In genomic region chr2:118942012-118942411, GRCh38 we compare ENCODE assay signal across 13 cellular contexts. TPM values are rescaled to one million over a fixed set of nuclear protein-coding genes. Genes with fewer than 3 reads are reported as not detected.
A peak's percentile ranks its signal among the peaks of the same experiment; 100 is the strongest.
DNase-seq lines count a peak whose midpoint lies in the region; FAIRE-seq and TF ChIP-seq lines count a peak whose summit lies in the region.
"Had no signal": no experiment of that assay in that cellular context is flagged by ENCODE, and none has a peak within 500 bp of the region (broad histone marks: within the 10 kb centered on the region; RNA-seq: fewer than 3 reads in every experiment).

TSS of gene MARCO (plus strand) at chr2:118942194. CDS start at chr2:118942301, 107 bp downstream.

- H3K9me2 ChIP-seq in PC-9 (ENCODE audit: insufficient read depth) = no peaks in the 10 kb centered on the region

- H3K27ac ChIP-seq in PC-9 = peak within 1 kb of the TSS; percentile 74
- H3K27ac ChIP-seq in tibial nerve = no peak within 1 kb of the TSS
- H3K27ac ChIP-seq: BLaER1 had no signal

- H3K36me3 ChIP-seq in PC-9 (ENCODE audit: low read depth) (no peaks in the 10 kb centered on the region), tibial nerve (no peaks in the 10 kb centered on the region)
- H3K36me3 ChIP-seq: BLaER1 had no signal

- FAIRE-seq in GM12892 (lab: Jason Lieb, UNC) = no peak

- POLR2A ChIA-PET in PC-9 (lab: Charles Lee; ENCODE audit: unreplicated experiment) (no interaction called here), MCF 10A (lab: Yijun Ruan, JAX) (no interaction called here)

- H3K4me1 ChIP-seq in PC-9 (replicated peaks; ENCODE audit: insufficient read depth) (peaks cover 22% of the 10 kb centered on the region), tibial nerve (no peaks in the 10 kb centered on the region)

- H3K9me3 ChIP-seq in PC-9 (ENCODE audit: insufficient read depth, low read depth) (no peaks in the 10 kb centered on the region), tibial nerve (no peaks in the 10 kb centered on the region)
- H3K9me3 ChIP-seq: BLaER1 had no signal

- no peaks in the 10 kb centered on the region for H3K9me3 Mint-ChIP-seq in dendritic cell treated with granulocyte-macrophage colony-stimulating factor and Interleukin-4, amounts not matched to agents 40 ng/mL and 50 ng/mL, for 4 days
- H3K9me3 Mint-ChIP-seq in MCF 10A (ENCODE audit: unreplicated experiment) = no peaks in the 10 kb centered on the region

- intact Hi-C loops in PC-9 (cut with micrococcal nuclease; ENCODE audit: unreplicated experiment) = no loop called here
- intact Hi-C loops in dendritic cell treated with granulocyte-macrophage colony-stimulating factor and Interleukin-4, amounts not matched to agents 40 ng/mL and 50 ng/mL, for 4 days (cut with micrococcal nuclease) = no loop called here
- intact Hi-C loops in MCF 10A (cut with micrococcal nuclease) = no loop called here

- TF ChIP-seq CTCF in PC-9 (conservative IDR thresholded peaks at IDR 0.05) (no peak), tibial nerve (IDR thresholded peaks at IDR 0.05) (no peak), MCF 10A (IDR thresholded peaks at IDR 0.05; ENCODE audit: unreplicated experiment) (no peak)

- BruUV-seq in PC-9 (replicated peaks; lab: Mats Ljungman, UMichigan) (no TSS peak), MCF 10A (replicated peaks; lab: Mats Ljungman, UMichigan) (no TSS peak)

- no peaks in the 10 kb centered on the region for H3K27me3 ChIP-seq in PC-9 (ENCODE audit: insufficient read depth, low read depth)
- H3K27me3 ChIP-seq in tibial nerve = no peaks in the 10 kb centered on the region
- H3K27me3 ChIP-seq: BLaER1 had no signal

- no peaks in the 10 kb centered on the region for H3K27me3 Mint-ChIP-seq in dendritic cell treated with granulocyte-macrophage colony-stimulating factor and Interleukin-4, amounts not matched to agents 40 ng/mL and 50 ng/mL, for 4 days
- H3K27me3 Mint-ChIP-seq in MCF 10A (ENCODE audit: insufficient read depth, unreplicated experiment) = peaks cover 28% of the 10 kb centered on the region

- H3K36me3 Mint-ChIP-seq in dendritic cell treated with granulocyte-macrophage colony-stimulating factor and Interleukin-4, amounts not matched to agents 40 ng/mL and 50 ng/mL, for 4 days (ENCODE audit: low read depth) = no peaks in the 10 kb centered on the region
- H3K36me3 Mint-ChIP-seq in MCF 10A (ENCODE audit: insufficient read depth, unreplicated experiment) = no peaks in the 10 kb centered on the region

- TF ChIP-seq EP300 in tibial nerve (IDR thresholded peaks at IDR 0.05) = peak in 1 of 2 donors; percentile 60

- H3K4me1 Mint-ChIP-seq in dendritic cell treated with granulocyte-macrophage colony-stimulating factor and Interleukin-4, amounts not matched to agents 40 ng/mL and 50 ng/mL, for 4 days (ENCODE audit: low read depth) = peaks cover 42% of the 10 kb centered on the region
- H3K4me1 Mint-ChIP-seq in MCF 10A (ENCODE audit: insufficient read depth, unreplicated experiment) = peaks cover 9% of the 10 kb centered on the region

- H3K4me3 ChIP-seq in PC-9 (no peak within 1 kb of the TSS), tibial nerve (no peak within 1 kb of the TSS)
- H3K4me3 ChIP-seq: BLaER1 had no signal

- WGBS in tibial nerve, 2 donors = 74% methylated on average over 8 of the region's 8 CpGs

- H3K4me3 Mint-ChIP-seq in dendritic cell treated with granulocyte-macrophage colony-stimulating factor and Interleukin-4, amounts not matched to agents 40 ng/mL and 50 ng/mL, for 4 days = peak within 1 kb of the TSS; percentile 59
- no peak within 1 kb of the TSS for H3K4me3 Mint-ChIP-seq in MCF 10A (ENCODE audit: unreplicated experiment)

- H3K27ac Mint-ChIP-seq in dendritic cell treated with granulocyte-macrophage colony-stimulating factor and Interleukin-4, amounts not matched to agents 40 ng/mL and 50 ng/mL, for 4 days = peak within 1 kb of the TSS; percentile 73
- no peak within 1 kb of the TSS for H3K27ac Mint-ChIP-seq in MCF 10A (ENCODE audit: low read depth, unreplicated experiment)

- H3K4me2 ChIP-seq in PC-9 = peak within 1 kb of the TSS; percentile 50

- TF ChIP-seq POLR2A in tibial nerve (IDR thresholded peaks at IDR 0.05) (no peak), GM12892 (IDR thresholded peaks at IDR 0.05; ENCODE audit: low read depth, low read length) (no peak)

- DNase-seq in PC-9 (no peak), mesenteric fat pad (ENCODE audit: low spot score) (no peak), tibial nerve (ENCODE audit: low spot score in 2 of 2) (no peak), MCF 10A (ENCODE audit: unreplicated experiment) (no peak), GM12892 (ENCODE audit: insufficient read length) (no peak), Ammon's horn (ENCODE audit: low spot score) (no peak)
- DNase-seq: GOT3, NCI-H187 treated with DMSO at 0.1 percent for 48 hours, NCI-H446, NCI-H774, SHP77 had no signal

- H3K79me2 ChIP-seq in PC-9 (ENCODE audit: low read depth) = no peaks in the 10 kb centered on the region

- CTCF ChIA-PET in PC-9 (lab: Charles Lee) = no interaction called here
- CTCF ChIA-PET in MCF 10A (lab: Yijun Ruan, JAX) = interaction anchor here (0.6 kb wide), 1 partner anchor 316 kb away, joined by 3 read pairs; no protein-coding TSS in a partner anchor

- no peaks in the 10 kb centered on the region for H4K20me1 ChIP-seq in PC-9 (ENCODE audit: insufficient read depth)
- H4K20me1 ChIP-seq: BLaER1 had no signal

- peak within 1 kb of the TSS; percentile 52 for H2AFZ ChIP-seq in PC-9

- H3F3A ChIP-seq in PC-9 (ENCODE audit: insufficient read depth, low read depth) = peaks cover 18% of the 10 kb centered on the region

RNA-seq across cellular contexts. Expression of gene MARCO, which starts in this region (rescaled TPM):
- total RNA-seq in PC-9 (2021) (not detected in 2 replicates), mesenteric fat pad (92.5 TPM), tibial nerve (10 to 100 TPM; 11.1 to 59.4 (median 14.8) TPM), MCF 10A (2022) (1.5 and 2.4 TPM in 2 replicates)
- polyA plus RNA-seq in GM12892 (2012; ENCODE audit: missing spikeins) = 1.1 TPM
